ENCODE assay signal across 14 cellular contexts in genomic region chr1:41775961-41776585, GRCh38.
"Had no signal": no experiment of that assay in that cellular context is flagged by ENCODE, and none has a peak within 500 bp of the region (broad histone marks: within the 10 kb centered on the region; RNA-seq: fewer than 3 reads in every experiment).

No MANE protein-coding gene starts in this region.

- H3K36me3 Mint-ChIP-seq: activated naive CD4-positive, alpha-beta T cell treated with anti-CD3 and anti-CD28 coated beads, Interleukin-2, amount 50 U/mL, for 24 hours had no signal

- H3K27me3 Mint-ChIP-seq: activated naive CD4-positive, alpha-beta T cell treated with anti-CD3 and anti-CD28 coated beads, Interleukin-2, amount 50 U/mL, for 24 hours had no signal

- H3K4me2 ChIP-seq: smooth muscle cell had no signal

- H3K9me3 ChIP-seq: ascending aorta, left lung, psoas muscle, right lobe of liver, stomach had no signal

- H3K4me1 ChIP-seq: ascending aorta had no signal

- H3K27ac Mint-ChIP-seq: activated naive CD4-positive, alpha-beta T cell treated with anti-CD3 and anti-CD28 coated beads, Interleukin-2, amount 50 U/mL, for 24 hours had no signal

- ATAC-seq: foreskin keratinocyte had no signal

- H3K9me3 Mint-ChIP-seq: activated naive CD4-positive, alpha-beta T cell treated with anti-CD3 and anti-CD28 coated beads, Interleukin-2, amount 50 U/mL, for 24 hours had no signal

- H3K27ac ChIP-seq: ascending aorta, epithelial cell of prostate, foreskin keratinocyte, left lung, psoas muscle, right lobe of liver had no signal

- DNase-seq: activated CD4-positive, alpha-beta T cell treated with anti-CD3 and anti-CD28 coated beads, Interleukin-2, amount 50 U/mL, for 4 hours; activated gamma-delta T cell; foreskin keratinocyte; left lung; psoas muscle; stimulated activated CD4-positive, alpha-beta T cell treated with anti-CD3 and anti-CD28 coated beads, Interleukin-4, amount 100 ng/mL, for 1 hour; SW 1271; T-helper 2 cell had no signal

- H3K4me1 Mint-ChIP-seq: activated naive CD4-positive, alpha-beta T cell treated with anti-CD3 and anti-CD28 coated beads, Interleukin-2, amount 50 U/mL, for 24 hours had no signal

- H3K4me3 Mint-ChIP-seq: activated naive CD4-positive, alpha-beta T cell treated with anti-CD3 and anti-CD28 coated beads, Interleukin-2, amount 50 U/mL, for 24 hours had no signal

- H3K27me3 ChIP-seq: ascending aorta, left lung, right lobe of liver, stomach had no signal
